Comparison of ENCODE assay signal across 8 cellular contexts in the genomic region with DNA sequence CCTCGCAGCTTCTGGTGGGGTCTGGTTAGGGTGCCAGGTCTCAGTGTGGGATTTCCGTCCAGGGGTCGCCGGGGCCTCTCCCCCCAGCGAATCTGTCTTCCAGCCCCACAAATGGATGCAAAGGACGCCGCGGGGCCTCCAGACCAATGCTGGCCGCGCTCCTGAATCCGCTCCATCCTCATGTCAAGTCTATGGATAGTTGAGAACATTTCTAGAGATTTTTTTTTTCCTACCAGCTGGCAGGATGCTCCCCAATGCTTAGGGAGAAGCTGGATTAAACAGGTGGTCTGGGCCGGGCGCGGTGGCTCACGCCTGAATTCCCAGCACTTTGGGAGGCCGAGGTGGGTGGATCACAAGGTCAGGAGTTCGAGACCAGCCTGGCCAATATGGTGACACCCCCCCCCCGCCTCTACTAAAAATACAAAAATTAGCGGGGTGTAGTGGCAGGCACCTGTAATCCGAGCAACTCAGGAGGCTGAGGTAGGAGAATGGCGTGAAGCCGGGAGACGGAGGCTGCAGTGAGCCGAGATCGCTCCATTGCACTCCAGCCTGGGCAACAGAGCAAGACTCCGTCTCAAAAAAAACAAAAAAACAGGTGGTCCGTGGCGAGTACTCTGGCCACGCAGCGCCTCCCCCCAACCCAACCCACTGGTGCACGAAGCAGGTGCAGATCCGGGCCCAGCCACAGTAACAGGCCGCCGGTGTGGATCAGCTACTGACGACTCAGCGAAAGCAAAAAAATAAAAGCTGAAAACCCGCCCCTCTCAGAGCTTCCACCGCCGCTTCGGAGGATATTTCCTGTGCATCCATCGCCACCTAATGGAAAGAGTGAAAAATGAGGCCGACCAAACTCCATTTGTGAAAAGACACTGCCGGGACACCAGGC. TPM values are rescaled to one million over a fixed set of nuclear protein-coding genes. Genes with fewer than 3 reads are reported as not detected.
DNase-seq lines count a peak whose midpoint lies in the region; ATAC-seq and TF ChIP-seq lines count a peak whose summit lies in the region.

No MANE protein-coding gene starts in this region.

- peak overlapping the region; percentile 98 for H3K27ac ChIP-seq in RWPE2 (ENCODE audit: poor library complexity, severe bottlenecking)

- peak overlapping the region; percentile 96 for H3K4me3 ChIP-seq in RWPE2 (ENCODE audit: severe bottlenecking)

- H3K9me3 Mint-ChIP-seq in activated T-helper 17 cell treated with anti-CD3 and anti-CD28 coated beads, Interleukin-2, amount 50 U/mL, for 72 hours = no peaks in the 10 kb centered on the region
- no peaks in the 10 kb centered on the region for H3K9me3 Mint-ChIP-seq in nephron

- peak overlapping the region; percentile 73 for H3K4me3 Mint-ChIP-seq in activated T-helper 17 cell treated with anti-CD3 and anti-CD28 coated beads, Interleukin-2, amount 50 U/mL, for 72 hours
- peak overlapping the region; percentile 89 to 96 (median 94) for H3K4me3 Mint-ChIP-seq in nephron

- no peaks in the 10 kb centered on the region for H3K27me3 ChIP-seq in RWPE2 (ENCODE audit: insufficient read depth, poor library complexity, severe bottlenecking)

- no peaks in the 10 kb centered on the region for H3K9me3 ChIP-seq in RWPE2 (ENCODE audit: severe bottlenecking)

- TF ChIP-seq POLR2A in GM18505 (IDR thresholded peaks at IDR 0.05; ENCODE audit: borderline replicate concordance, extremely low read depth, insufficient read depth, insufficient read length) = no peak

- peaks cover 19% of the 10 kb centered on the region for H3K27me3 Mint-ChIP-seq in activated T-helper 17 cell treated with anti-CD3 and anti-CD28 coated beads, Interleukin-2, amount 50 U/mL, for 72 hours
- H3K27me3 Mint-ChIP-seq in nephron (ENCODE audit: low read depth) = peaks cover 3% of the 10 kb centered on the region

- TF ChIP-seq CTCF in GM12872 (IDR thresholded peaks at IDR 0.05; ENCODE audit: insufficient read depth, low read depth, low read length) (peak; percentile 63), RWPE2 (IDR thresholded peaks at IDR 0.05; ENCODE audit: poor library complexity, severe bottlenecking) (peak; percentile 85), nephron (IDR thresholded peaks at IDR 0.05; ENCODE audit: unreplicated experiment in 3 of 3) (peak; percentile 70 to 73 (median 71))

- peaks cover 9% of the 10 kb centered on the region for H3K4me1 ChIP-seq in RWPE2 (ENCODE audit: insufficient read depth, poor library complexity, severe bottlenecking)

- ATAC-seq in RWPE2 (ENCODE audit: low read depth) = peak; percentile 62
- peak; percentile 73 for ATAC-seq in activated T-helper 17 cell treated with anti-CD3 and anti-CD28 coated beads, Interleukin-2, amount 50 U/mL, for 72 hours (replicated peaks)
- ATAC-seq in stimulated activated naive CD8-positive, alpha-beta T cell treated with anti-CD3 and anti-CD28 coated beads, Interleukin-15, Interleukin-2, amounts not matched to agents 100 U/mL and 50 U/mL, for 24 hours = peak; percentile 76
- ATAC-seq in GM18505 (IDR thresholded peaks at IDR 0.05; ENCODE audit: unreplicated experiment) = no peak

- H3K27ac Mint-ChIP-seq in activated T-helper 17 cell treated with anti-CD3 and anti-CD28 coated beads, Interleukin-2, amount 50 U/mL, for 72 hours = peak overlapping the region; percentile 29
- peak overlapping the region; percentile 63 to 80 (median 75) for H3K27ac Mint-ChIP-seq in nephron

- H3K36me3 ChIP-seq in RWPE2 (ENCODE audit: low read depth) = peaks cover 15% of the 10 kb centered on the region

- H3K36me3 Mint-ChIP-seq in activated T-helper 17 cell treated with anti-CD3 and anti-CD28 coated beads, Interleukin-2, amount 50 U/mL, for 72 hours (ENCODE audit: low read depth) = no peaks in the 10 kb centered on the region
- H3K36me3 Mint-ChIP-seq in nephron (ENCODE audit: low read depth) = no peaks in the 10 kb centered on the region

- H3K4me1 Mint-ChIP-seq in activated T-helper 17 cell treated with anti-CD3 and anti-CD28 coated beads, Interleukin-2, amount 50 U/mL, for 72 hours = peaks cover 11% of the 10 kb centered on the region
- H3K4me1 Mint-ChIP-seq in nephron = peaks cover 32% of the 10 kb centered on the region

- peak; percentile 84 for DNase-seq in LHCN-M2 (ENCODE audit: low read depth)
- no peak for DNase-seq in RWPE2 (ENCODE audit: low spot score)
- peak; percentile 72 for DNase-seq in fibroblast of the conjunctiva (ENCODE audit: low read depth)
- DNase-seq in stimulated activated naive CD8-positive, alpha-beta T cell treated with anti-CD3 and anti-CD28 coated beads, Interleukin-15, Interleukin-2, amounts not matched to agents 100 U/mL and 50 U/mL, for 24 hours = peak; percentile 72

RNA-seq across cellular contexts. Expression of a gene that starts 1.1 kb away (rescaled TPM):
- 9.6 and 12.9 TPM in 2 replicates for total RNA-seq in LHCN-M2 (2014; rRNA removed)
- 30.0 TPM for polyA plus RNA-seq in LHCN-M2 (2012)
- total RNA-seq in activated T-helper 17 cell treated with anti-CD3 and anti-CD28 coated beads, Interleukin-2, amount 50 U/mL, for 72 hours = under 1 TPM; 0.37 to 0.95 TPM

RNA-seq across cellular contexts. Expression of a gene that starts 16.3 kb away (rescaled TPM):
- 24.6 and 29.2 TPM in 2 replicates for total RNA-seq in LHCN-M2 (2014; rRNA removed)
- polyA plus RNA-seq in LHCN-M2 (2012) = 18.3 TPM
- 10 to 100 TPM in 1 of 2 donors, 1 to 10 TPM in 1; 6.6 to 12.9 TPM for total RNA-seq in activated T-helper 17 cell treated with anti-CD3 and anti-CD28 coated beads, Interleukin-2, amount 50 U/mL, for 72 hours
